27 cellular contexts compared by ENCODE assay signal in the genomic region with DNA sequence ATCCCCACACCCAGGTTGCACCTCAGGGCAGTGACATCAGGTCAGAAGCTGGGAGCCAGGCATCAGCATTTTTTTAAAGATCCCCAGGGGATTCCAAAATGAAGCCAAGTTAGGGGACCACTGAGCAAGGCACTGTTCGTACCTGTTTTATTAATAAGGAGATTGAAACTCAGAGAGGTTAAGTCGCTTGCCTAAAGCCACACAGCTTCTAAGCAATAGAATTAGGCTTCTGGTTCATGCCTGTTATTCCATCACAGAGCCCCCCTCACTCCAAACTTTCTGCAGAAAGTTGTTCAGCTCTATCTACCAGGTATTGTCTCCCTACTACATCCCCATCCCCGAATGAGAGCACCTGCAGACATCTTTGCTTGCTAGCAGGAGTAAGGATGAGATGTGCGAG. TPM values are rescaled to one million over a fixed set of nuclear protein-coding genes. Genes with fewer than 3 reads are reported as not detected.
"Had no signal": no experiment of that assay in that cellular context is flagged by ENCODE, and none has a peak within 500 bp of the region (broad histone marks: within the 10 kb centered on the region; RNA-seq: fewer than 3 reads in every experiment).

No MANE protein-coding gene starts in this region.

- H3K36me3 ChIP-seq: left lung, pancreas, right lobe of liver, vagina had no signal

- H3K4me1 ChIP-seq: pancreas, right lobe of liver had no signal

- FAIRE-seq: endometrium, pancreas had no signal

- H3K4me3 ChIP-seq: left lung, pancreas, right lobe of liver, testis, vagina had no signal

- DNase-seq: activated CD4-positive, alpha-beta T cell treated with anti-CD3 and anti-CD28 coated beads, Interleukin-2, amount 10 ng/mL, durations not matched to agents 7 days and 5 days; activated CD8-positive, alpha-beta memory T cell treated with anti-CD3 and anti-CD28 coated beads, Interleukin-2, amount 10 ng/mL, durations not matched to agents 7 days and 5 days; activated CD8-positive, alpha-beta T cell treated with anti-CD3 and anti-CD28 coated beads for 36 hours; activated gamma-delta T cell; activated naive CD4-positive, alpha-beta T cell treated with anti-CD3 and anti-CD28 coated beads, Interleukin-2, amount 50 U/mL, for 16 hours; activated naive CD8-positive, alpha-beta T cell treated with anti-CD3 and anti-CD28 coated beads, Interleukin-2, amount 50 U/mL, for 24 hours; activated T-cell treated with anti-CD3 and anti-CD28 coated beads for 4 hours; caudate nucleus; effector CD4-positive, alpha-beta T cell; erythroblast; foreskin fibroblast; kidney glomerular epithelial cell; mammary epithelial cell; midbrain; natural killer cell; pancreas; right lobe of liver; stimulated activated CD4-positive, alpha-beta T cell treated with anti-CD3 and anti-CD28 coated beads, Interleukin-2, amount 100 ng/mL, for 48 hours; stimulated activated CD8-positive, alpha-beta memory T cell treated with anti-CD3 and anti-CD28 coated beads, Interleukin-4, amount 100 ng/mL, for 48 hours; stimulated activated naive CD4-positive, alpha-beta T cell; testis; trophoblast cell had no signal

- ATAC-seq: activated CD4-positive, CD25-positive, alpha-beta regulatory T cell treated with anti-CD3 and anti-CD28 coated beads, Interleukin-2, amount 50 U/mL, for 24 hours; activated CD8-positive, alpha-beta memory T cell treated with anti-CD3 and anti-CD28 coated beads, Interleukin-2, amount 10 ng/mL, durations not matched to agents 7 days and 5 days; activated CD8-positive, alpha-beta T cell treated with anti-CD3 and anti-CD28 coated beads for 36 hours; activated naive CD8-positive, alpha-beta T cell treated with anti-CD3 and anti-CD28 coated beads, Interleukin-2, amount 50 U/mL, for 24 hours; left lung; natural killer cell; pancreas had no signal

- H3K27ac ChIP-seq: pancreas, right lobe of liver, testis, vagina had no signal

- H3K27me3 ChIP-seq: left lung, pancreas, right lobe of liver, testis, vagina had no signal

- H3K9me3 ChIP-seq: left lung, pancreas, right lobe of liver, testis, vagina had no signal

RNA-seq across cellular contexts. Expression of a gene that starts 28.7 kb away (rescaled TPM):
- total RNA-seq: fibroblast of lung, mammary epithelial cell had no signal
- polyA plus RNA-seq: fibroblast of lung had no signal
